ENCODE assay signal across 11 cellular contexts in genomic region chr4:122689972-122690371, GRCh38. TPM values are rescaled to one million over a fixed set of nuclear protein-coding genes. Genes with fewer than 3 reads are reported as not detected.
DNase-seq lines count a peak whose midpoint lies in the region; ATAC-seq lines count a peak whose summit lies in the region.
"Had no signal": no experiment of that assay in that cellular context is flagged by ENCODE, and none has a peak within 500 bp of the region (broad histone marks: within the 10 kb centered on the region; RNA-seq: fewer than 3 reads in every experiment).

No MANE protein-coding gene starts in this region.

- H3K4me3 Mint-ChIP-seq in activated CD4-positive, alpha-beta memory T cell treated with anti-CD3 and anti-CD28 coated beads, Interleukin-2, amount 10 ng/mL, durations not matched to agents 7 days and 5 days = no peak overlapping the region

- peaks cover 15% of the 10 kb centered on the region for H3K27me3 Mint-ChIP-seq in activated CD4-positive, alpha-beta memory T cell treated with anti-CD3 and anti-CD28 coated beads, Interleukin-2, amount 10 ng/mL, durations not matched to agents 7 days and 5 days

- POLR2A ChIA-PET in activated CD4-positive, alpha-beta memory T cell treated with anti-CD3 and anti-CD28 coated beads, Interleukin-2, amount 10 ng/mL, durations not matched to agents 7 days and 5 days (lab: Charles Lee) = no interaction called here

- peaks cover 40% of the 10 kb centered on the region for H3K4me1 Mint-ChIP-seq in activated CD4-positive, alpha-beta memory T cell treated with anti-CD3 and anti-CD28 coated beads, Interleukin-2, amount 10 ng/mL, durations not matched to agents 7 days and 5 days

- H3K27ac Mint-ChIP-seq in activated CD4-positive, alpha-beta memory T cell treated with anti-CD3 and anti-CD28 coated beads, Interleukin-2, amount 10 ng/mL, durations not matched to agents 7 days and 5 days = peak overlapping the region; percentile 37

- CTCF ChIA-PET in activated CD4-positive, alpha-beta memory T cell treated with anti-CD3 and anti-CD28 coated beads, Interleukin-2, amount 10 ng/mL, durations not matched to agents 7 days and 5 days (lab: Charles Lee) = no interaction called here

- ATAC-seq in GM18858 (IDR thresholded peaks at IDR 0.05; ENCODE audit: unreplicated experiment) (peak; percentile 81), GM19463 (IDR thresholded peaks at IDR 0.05; ENCODE audit: unreplicated experiment) (peak; percentile 92), HG02973 (IDR thresholded peaks at IDR 0.05; ENCODE audit: unreplicated experiment) (peak; percentile 88), left lobe of liver (no peak)
- ATAC-seq: heart left ventricle had no signal

- peaks cover 5% of the 10 kb centered on the region for H3K36me3 Mint-ChIP-seq in activated CD4-positive, alpha-beta memory T cell treated with anti-CD3 and anti-CD28 coated beads, Interleukin-2, amount 10 ng/mL, durations not matched to agents 7 days and 5 days (ENCODE audit: low read depth)

- peak; percentile 38 for DNase-seq in activated CD4-positive, alpha-beta memory T cell treated with anti-CD3 and anti-CD28 coated beads, Interleukin-2, amount 10 ng/mL, durations not matched to agents 7 days and 5 days
- DNase-seq in left lobe of liver (ENCODE audit: low spot score) = no peak
- no peak for DNase-seq in amniotic stem cell (lab: John Stamatoyannopoulos, UW)
- no peak for DNase-seq in COLO668 (lab: John Stamatoyannopoulos, UW; ENCODE audit: unreplicated experiment)
- DNase-seq in NCI-H2081 (lab: John Stamatoyannopoulos, UW) = no peak
- DNase-seq: DMS153, heart left ventricle, NCI-H146 had no signal

- H3K9me3 Mint-ChIP-seq in activated CD4-positive, alpha-beta memory T cell treated with anti-CD3 and anti-CD28 coated beads, Interleukin-2, amount 10 ng/mL, durations not matched to agents 7 days and 5 days = peaks cover 2% of the 10 kb centered on the region

RNA-seq across cellular contexts. Expression of gene BBS12, which starts 42.5 kb away (rescaled TPM):
- total RNA-seq in activated CD4-positive, alpha-beta memory T cell treated with anti-CD3 and anti-CD28 coated beads, Interleukin-2, amount 10 ng/mL, durations not matched to agents 7 days and 5 days = 1 to 10 TPM; 3.7 to 5.0 TPM
- 0.55 TPM for total RNA-seq in left lobe of liver
